ENCODE assay signal across 1 cellular context in genomic region chr7:7214398-7215347, GRCh38.
TF ChIP-seq lines count a peak whose summit lies in the region.

No MANE protein-coding gene starts in this region.

TF ChIP-seq in H1, 55 proteins besides CTCF, POLR2A, EP300 and RAD21:
- TF ChIP-seq, protein P1, sequence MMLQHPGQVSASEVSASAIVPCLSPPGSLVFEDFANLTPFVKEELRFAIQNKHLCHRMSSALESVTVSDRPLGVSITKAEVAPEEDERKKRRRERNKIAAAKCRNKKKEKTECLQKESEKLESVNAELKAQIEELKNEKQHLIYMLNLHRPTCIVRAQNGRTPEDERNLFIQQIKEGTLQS (IDR thresholded peaks at IDR 0.05; ENCODE audit: insufficient read depth, low read depth, low read length), result no peak
- TF ChIP-seq JUN (IDR thresholded peaks at IDR 0.05; ENCODE audit: low read depth, low read length), result no peak
- TF ChIP-seq KDM1A (IDR thresholded peaks at IDR 0.05; ENCODE audit: borderline replicate concordance, low read length), result no peak
- no peak for TF ChIP-seq SIRT6 (IDR thresholded peaks at IDR 0.05; ENCODE audit: low read length)
- no peak for TF ChIP-seq RXRA (IDR thresholded peaks at IDR 0.05; ENCODE audit: insufficient read depth, low read depth, low read length)
- no peak for TF ChIP-seq KDM4A (IDR thresholded peaks at IDR 0.05; ENCODE audit: low read depth, low read length, severe bottlenecking)
- TF ChIP-seq, protein P2, sequence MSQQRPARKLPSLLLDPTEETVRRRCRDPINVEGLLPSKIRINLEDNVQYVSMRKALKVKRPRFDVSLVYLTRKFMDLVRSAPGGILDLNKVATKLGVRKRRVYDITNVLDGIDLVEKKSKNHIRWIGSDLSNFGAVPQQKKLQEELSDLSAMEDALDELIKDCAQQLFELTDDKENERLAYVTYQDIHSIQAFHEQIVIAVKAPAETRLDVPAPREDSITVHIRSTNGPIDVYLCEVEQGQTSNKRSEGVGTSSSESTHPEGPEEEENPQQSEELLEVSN (IDR thresholded peaks at IDR 0.05), result no peak
- TF ChIP-seq YY1 (IDR thresholded peaks at IDR 0.05; ENCODE audit: low read depth, low read length), result no peak
- TF ChIP-seq BRCA1 (IDR thresholded peaks at IDR 0.05; ENCODE audit: low read depth, low read length), result no peak
- TF ChIP-seq RFX5 (IDR thresholded peaks at IDR 0.05; ENCODE audit: borderline replicate concordance, low read depth, low read length), result no peak
- TF ChIP-seq CBX5 (IDR thresholded peaks at IDR 0.05; ENCODE audit: low read depth, low read length), result no peak
- no peak for TF ChIP-seq CTBP2 (IDR thresholded peaks at IDR 0.05; ENCODE audit: borderline replicate concordance, insufficient read depth, insufficient read length, low read length)
- no peak for TF ChIP-seq SRF (IDR thresholded peaks at IDR 0.05; ENCODE audit: low read depth, low read length)
TF ChIP-seq in H1: peak in this region for 0.
